ENCODE assay signal across 8 cellular contexts in genomic region chr1:605279-605678, GRCh38.
DNase-seq lines count a peak whose midpoint lies in the region; ATAC-seq and TF ChIP-seq lines count a peak whose summit lies in the region.
"Not testable (repeated sequence)": the region's sequence is repeated elsewhere in the genome, so short reads cannot be mapped to it uniquely, and the experiment has no call there.

No MANE protein-coding gene starts in this region.

- not testable (repeated sequence) for ATAC-seq in lung (ENCODE audit: insufficient read depth, low FRiP score)

- TF ChIP-seq CTCF in lung (IDR thresholded peaks at IDR 0.05; ENCODE audit: control extremely low read depth, extremely low read depth); suprapubic skin (IDR thresholded peaks at IDR 0.05): not testable (repeated sequence)

- peak; percentile 16 to 30 for DNase-seq in activated CD4-positive, alpha-beta T cell treated with anti-CD3 and anti-CD28 coated beads for 4 hours
- peak; percentile 0 for DNase-seq in activated T-cell treated with anti-CD3 and anti-CD28 coated beads for 4 hours
- DNase-seq in activated naive CD4-positive, alpha-beta T cell treated with anti-CD3 and anti-CD28 coated beads, Interleukin-2, amount 50 U/mL, for 16 hours, result peak; percentile 48
- peak in 2 of 3 donors; percentile 0 to 14 for DNase-seq in effector memory CD4-positive, alpha-beta T cell
- peak; percentile 28 for DNase-seq in lung (ENCODE audit: low spot score)
- DNase-seq in stimulated activated CD4-positive, alpha-beta T cell treated with anti-CD3 and anti-CD28 coated beads, Interleukin-1b, Interleukin-23, amount 100 ng/mL, for 48 hours, result peak; percentile 19
- peak; percentile 32 to 67 for DNase-seq in suprapubic skin (ENCODE audit: low spot score in 2 of 2)

- TF ChIP-seq EP300 in suprapubic skin (IDR thresholded peaks at IDR 0.05), result not testable (repeated sequence)

- not testable (repeated sequence) for H3K4me3 ChIP-seq in effector memory CD4-positive, alpha-beta T cell (ENCODE audit: insufficient read depth, low read depth, low read length, poor library complexity, severe bottlenecking); lung; suprapubic skin

- H3K9ac ChIP-seq in ES-I3 (ENCODE audit: low read depth, low read length), result peak overlapping the region; percentile 30; the same call in 1 of the 2 replicates

- H3K4me1 ChIP-seq in ES-I3 (ENCODE audit: insufficient read depth, low read length); effector memory CD4-positive, alpha-beta T cell (ENCODE audit: control insufficient read depth, insufficient read depth, low read length, poor library complexity, severe bottlenecking); lung (ENCODE audit: control insufficient read depth in 2 of 2, insufficient read depth in 2 of 2, low read length in 2 of 2); suprapubic skin: not testable (repeated sequence)

- not testable (repeated sequence) for H3K9me3 ChIP-seq in ES-I3 (ENCODE audit: control insufficient read depth, insufficient read depth, low read length); effector memory CD4-positive, alpha-beta T cell (ENCODE audit: control insufficient read depth, low read length); lung (ENCODE audit: control insufficient read depth in 2 of 2, insufficient read depth in 1 of 2, low read length in 1 of 2); suprapubic skin

- H3K27ac ChIP-seq in effector memory CD4-positive, alpha-beta T cell (ENCODE audit: insufficient read depth, low read length, poor library complexity, severe bottlenecking); lung (ENCODE audit: low read depth in 1 of 2, low read length in 1 of 2); suprapubic skin: not testable (repeated sequence)

- not testable (repeated sequence) for TF ChIP-seq POLR2A in suprapubic skin (IDR thresholded peaks at IDR 0.05)

- not testable (repeated sequence) for H3K36me3 ChIP-seq in ES-I3 (ENCODE audit: insufficient read depth, low read length); effector memory CD4-positive, alpha-beta T cell (ENCODE audit: control insufficient read depth, insufficient read depth, low read length); lung (ENCODE audit: control insufficient read depth in 2 of 2, insufficient read depth in 2 of 2, low read length in 2 of 2); suprapubic skin

- WGBS in lung, 2 donors, result 16 to 33% methylated on average over 16 to 21 of the region's 27 CpGs
- WGBS in suprapubic skin, result no CpG with 5 or more reads among the region's 27 CpGs

- H3K27me3 ChIP-seq in effector memory CD4-positive, alpha-beta T cell (replicated peaks; ENCODE audit: control insufficient read depth, insufficient read depth, low read length, poor library complexity, severe bottlenecking); lung (ENCODE audit: control insufficient read depth, insufficient read depth); suprapubic skin: not testable (repeated sequence)
